19 cellular contexts compared by ENCODE assay signal in genomic region chr3:143634427-143634826, GRCh38.
DNase-seq lines count a peak whose midpoint lies in the region; ATAC-seq, FAIRE-seq and TF ChIP-seq lines count a peak whose summit lies in the region.
"Had no signal": no experiment of that assay in that cellular context is flagged by ENCODE, and none has a peak within 500 bp of the region (broad histone marks: within the 10 kb centered on the region; RNA-seq: fewer than 3 reads in every experiment).

No MANE protein-coding gene starts in this region.

- no peak for TF ChIP-seq CTCF in mucosa of descending colon (IDR thresholded peaks at IDR 0.05)

- TF ChIP-seq POLR2A in GM12891 (IDR thresholded peaks at IDR 0.05; ENCODE audit: low read depth, low read length) = no peak

- no peak overlapping the region for H3K4me3 Mint-ChIP-seq in activated T-helper 17 cell treated with anti-CD3 and anti-CD28 coated beads, Interleukin-2, amount 50 U/mL, for 72 hours
- H3K4me3 Mint-ChIP-seq: B cell; CD4-positive, CD25-positive, alpha-beta regulatory T cell; CD8-positive, alpha-beta T cell; GM23338; H9 had no signal

- H3K4me1 Mint-ChIP-seq in activated T-helper 17 cell treated with anti-CD3 and anti-CD28 coated beads, Interleukin-2, amount 50 U/mL, for 72 hours = no peaks in the 10 kb centered on the region
- H3K4me1 Mint-ChIP-seq: CD4-positive, CD25-positive, alpha-beta regulatory T cell; GM23338; H9 had no signal

- ATAC-seq in activated T-helper 17 cell treated with anti-CD3 and anti-CD28 coated beads, Interleukin-2, amount 50 U/mL, for 72 hours (replicated peaks) = no peak
- peak; percentile 76 for ATAC-seq in mucosa of descending colon
- ATAC-seq: CD8-positive, alpha-beta T cell; GM12878; GM23338; HCT116 had no signal

- H3K4me1 ChIP-seq in adipocyte (ENCODE audit: control insufficient read depth, insufficient read depth, low read length) (peaks cover 10% of the 10 kb centered on the region), mucosa of descending colon (ENCODE audit: low read depth) (peaks cover 6% of the 10 kb centered on the region)
- H3K4me1 ChIP-seq: BLaER1, Caco-2 had no signal

- DNase-seq in adipocyte (ENCODE audit: low read depth) (no peak), mucosa of descending colon (no peak), medulla oblongata (ENCODE audit: extremely low spot score) (no peak), DMS79 treated with DMSO at 0.1 percent for 48 hours (lab: John Stamatoyannopoulos, UW) (no peak), GM12891 (ENCODE audit: insufficient read length, low spot score) (no peak)
- DNase-seq: Caco-2; CD4-positive, CD25-positive, alpha-beta regulatory T cell; CD8-positive, alpha-beta T cell; DMS153; EL; GDM1; H9 had no signal

- H3K9ac ChIP-seq in adipocyte (ENCODE audit: low read length) = peak overlapping the region; percentile 50
- H3K9ac ChIP-seq: BLaER1 had no signal

- peak overlapping the region; percentile 65 for H3K27ac Mint-ChIP-seq in activated T-helper 17 cell treated with anti-CD3 and anti-CD28 coated beads, Interleukin-2, amount 50 U/mL, for 72 hours
- H3K27ac Mint-ChIP-seq: B cell; CD4-positive, CD25-positive, alpha-beta regulatory T cell; CD8-positive, alpha-beta T cell; GM23338; H9 had no signal

- H3K36me3 ChIP-seq in adipocyte (ENCODE audit: control insufficient read depth, insufficient read depth, low read length, severe bottlenecking) = no peaks in the 10 kb centered on the region
- no peaks in the 10 kb centered on the region for H3K36me3 ChIP-seq in mucosa of descending colon (ENCODE audit: low read depth)
- H3K36me3 ChIP-seq: BLaER1 had no signal

- H3K4me3 ChIP-seq in adipocyte (ENCODE audit: low read length) (peak overlapping the region; percentile 64), mucosa of descending colon (no peak overlapping the region)
- H3K4me3 ChIP-seq: BLaER1, GM12878, GM23338 had no signal

- H3K9me3 ChIP-seq in adipocyte (ENCODE audit: control insufficient read depth, low read length) = peaks cover 29% of the 10 kb centered on the region
- peaks cover 9% of the 10 kb centered on the region for H3K9me3 ChIP-seq in mucosa of descending colon

- H3K27me3 Mint-ChIP-seq in activated T-helper 17 cell treated with anti-CD3 and anti-CD28 coated beads, Interleukin-2, amount 50 U/mL, for 72 hours = no peaks in the 10 kb centered on the region
- H3K27me3 Mint-ChIP-seq: B cell; CD4-positive, CD25-positive, alpha-beta regulatory T cell had no signal

- peaks cover 12% of the 10 kb centered on the region for H3K36me3 Mint-ChIP-seq in activated T-helper 17 cell treated with anti-CD3 and anti-CD28 coated beads, Interleukin-2, amount 50 U/mL, for 72 hours (ENCODE audit: low read depth)

- peaks cover 8% of the 10 kb centered on the region for H3K9me3 Mint-ChIP-seq in activated T-helper 17 cell treated with anti-CD3 and anti-CD28 coated beads, Interleukin-2, amount 50 U/mL, for 72 hours

- no peaks in the 10 kb centered on the region for H3K27me3 ChIP-seq in adipocyte (replicated peaks; ENCODE audit: control insufficient read depth, insufficient read depth, low read length)
- H3K27me3 ChIP-seq: BLaER1 had no signal

- no peak for FAIRE-seq in GM12891 (lab: Jason Lieb, UNC)
- FAIRE-seq: GM12878, GM18507 had no signal

- intact Hi-C loops in mucosa of descending colon (cut with DNase I, micrococcal nuclease) = no loop called here

TF ChIP-seq in GM12891, 5 proteins besides CTCF, POLR2A, EP300 and RAD21:
- TF ChIP-seq PAX5 (IDR thresholded peaks at IDR 0.05; ENCODE audit: insufficient read depth, low read length, severe bottlenecking) (no peak), TAF1 (IDR thresholded peaks at IDR 0.05; ENCODE audit: low read depth, low read length) (no peak), POLR2AphosphoS5 (IDR thresholded peaks at IDR 0.05; ENCODE audit: low read depth, low read length) (no peak), POU2F2 (IDR thresholded peaks at IDR 0.05; ENCODE audit: low read depth, low read length) (no peak), SPI1 (IDR thresholded peaks at IDR 0.05; ENCODE audit: low read depth, low read length) (no peak)
